Comparison of ENCODE assay signal across 11 cellular contexts in genomic region chr9:113858282-113858681, GRCh38. TPM values are rescaled to one million over a fixed set of nuclear protein-coding genes. Genes with fewer than 3 reads are reported as not detected.
A peak's percentile ranks its signal among the peaks of the same experiment; 100 is the strongest.
DNase-seq lines count a peak whose midpoint lies in the region; ATAC-seq and TF ChIP-seq lines count a peak whose summit lies in the region.
"Had no signal": no experiment of that assay in that cellular context is flagged by ENCODE, and none has a peak within 500 bp of the region (broad histone marks: within the 10 kb centered on the region; RNA-seq: fewer than 3 reads in every experiment).

No MANE protein-coding gene starts in this region.

- H3K36me3 ChIP-seq in OCI-LY3 (replicated peaks; ENCODE audit: low read depth, low read length) (no peaks in the 10 kb centered on the region), smooth muscle cell (ENCODE audit: low read depth) (no peaks in the 10 kb centered on the region), testis (ENCODE audit: low read depth, missing control alignments) (no peaks in the 10 kb centered on the region), tibial nerve (no peaks in the 10 kb centered on the region)
- H3K36me3 ChIP-seq: BLaER1 had no signal

- intact Hi-C loops in testis (cut with DNase I; ENCODE audit: low total_unique reads), result no loop called here

- H2AFZ ChIP-seq in OCI-LY3 (ENCODE audit: low read depth, low read length) (peak overlapping the region; percentile 17; the same call in 1 of the 2 replicates), smooth muscle cell (ENCODE audit: low read depth) (peak overlapping the region; percentile 55)

- H3K4me3 ChIP-seq in OCI-LY3 (ENCODE audit: low read length), result no peak overlapping the region
- H3K4me3 ChIP-seq in smooth muscle cell, result no peak overlapping the region
- H3K4me3 ChIP-seq in testis, result no peak overlapping the region
- no peak overlapping the region for H3K4me3 ChIP-seq in tibial nerve
- H3K4me3 ChIP-seq: BLaER1 had no signal

- H3K27me3 ChIP-seq in OCI-LY3 (ENCODE audit: low read depth, low read length), result no peaks in the 10 kb centered on the region; the same call in 1 of the 2 replicates
- peaks cover 9% of the 10 kb centered on the region for H3K27me3 ChIP-seq in smooth muscle cell (ENCODE audit: low read depth)
- H3K27me3 ChIP-seq in testis, result no peaks in the 10 kb centered on the region
- H3K27me3 ChIP-seq in tibial nerve, result no peaks in the 10 kb centered on the region
- H3K27me3 ChIP-seq: BLaER1 had no signal

- H3K9ac ChIP-seq in OCI-LY3 (ENCODE audit: low read length) (no peak overlapping the region), smooth muscle cell (ENCODE audit: low read depth) (no peak overlapping the region)
- H3K9ac ChIP-seq: BLaER1 had no signal

- peaks cover 19% of the 10 kb centered on the region for H3K4me1 ChIP-seq in OCI-LY3 (ENCODE audit: low read length)
- no peaks in the 10 kb centered on the region for H3K4me1 ChIP-seq in smooth muscle cell (ENCODE audit: low read depth)
- no peaks in the 10 kb centered on the region for H3K4me1 ChIP-seq in testis
- peaks cover 0 to 6% (median 0%) of the 10 kb centered on the region in 4 donors for H3K4me1 ChIP-seq in tibial nerve
- H3K4me1 ChIP-seq: BLaER1 had no signal

- H3K79me2 ChIP-seq in OCI-LY3 (ENCODE audit: low read length), result no peaks in the 10 kb centered on the region
- no peaks in the 10 kb centered on the region for H3K79me2 ChIP-seq in smooth muscle cell (ENCODE audit: low read depth)

- TF ChIP-seq CTCF in OCI-LY3 (IDR thresholded peaks at IDR 0.05; ENCODE audit: low read depth, low read length) (no peak), smooth muscle cell (IDR thresholded peaks at IDR 0.05; ENCODE audit: borderline replicate concordance, insufficient read depth, poor library complexity, severe bottlenecking) (no peak), testis (IDR thresholded peaks at IDR 0.05) (no peak), tibial nerve (IDR thresholded peaks at IDR 0.05) (no peak)

- ATAC-seq in GM18867 (IDR thresholded peaks at IDR 0.05; ENCODE audit: unreplicated experiment) (peak; percentile 32), GM21786 (IDR thresholded peaks at IDR 0.05; ENCODE audit: unreplicated experiment) (peak; percentile 20), HG03457 (IDR thresholded peaks at IDR 0.05; ENCODE audit: unreplicated experiment) (no peak)

- TF ChIP-seq EP300 in tibial nerve (IDR thresholded peaks at IDR 0.05), result no peak

- TF ChIP-seq POLR2A in testis (IDR thresholded peaks at IDR 0.05) (no peak), tibial nerve (IDR thresholded peaks at IDR 0.05) (no peak)

- DNase-seq in smooth muscle cell (lab: John Stamatoyannopoulos, UW; ENCODE audit: unreplicated experiment) (no peak), testis (no peak), tibial nerve (ENCODE audit: low spot score in 2 of 2) (no peak)
- DNase-seq: NCI-H1048, NCI-H2227 treated with DMSO at 0.1 percent for 48 hours, NCI-H524 treated with DMSO at 0.1 percent for 48 hours had no signal

- no peaks in the 10 kb centered on the region for H4K20me1 ChIP-seq in OCI-LY3 (ENCODE audit: insufficient read depth, low read length)
- no peaks in the 10 kb centered on the region for H4K20me1 ChIP-seq in smooth muscle cell (ENCODE audit: low read depth)
- H4K20me1 ChIP-seq: BLaER1 had no signal

- 0 out of 2 replicates have a peak, but pooled peaks cover 1% of the 10 kb centered on the region for H3K9me3 ChIP-seq in OCI-LY3 (ENCODE audit: insufficient read depth, low read length)
- no peaks in the 10 kb centered on the region for H3K9me3 ChIP-seq in smooth muscle cell (replicated peaks; ENCODE audit: low read depth)
- H3K9me3 ChIP-seq in testis, result no peaks in the 10 kb centered on the region
- H3K9me3 ChIP-seq in tibial nerve, result no peaks in the 10 kb centered on the region

- 82% methylated on average over 1 of the region's 1 CpG for WGBS in smooth muscle cell (ENCODE audit: low lambda C conversion rate)
- WGBS in testis, 2 donors, result 88% methylated on average over 1 of the region's 1 CpG
- WGBS in tibial nerve, 2 donors, result 59 to 67% methylated on average over 1 of the region's 1 CpG

- H3K27ac ChIP-seq in OCI-LY3 (ENCODE audit: low read length) (peak overlapping the region; percentile 37; the same call in 1 of the 2 replicates), smooth muscle cell (ENCODE audit: low read depth) (no peak overlapping the region), testis (no peak overlapping the region), tibial nerve (peak overlapping the region in 1 of 4 donors; percentile 22)
- H3K27ac ChIP-seq: BLaER1 had no signal

- H3K4me2 ChIP-seq in OCI-LY3 (ENCODE audit: low read length), result peak overlapping the region; percentile 57
- H3K4me2 ChIP-seq in smooth muscle cell, result no peak overlapping the region
- H3K4me2 ChIP-seq: BLaER1 had no signal

- no peaks in the 10 kb centered on the region for H3F3A ChIP-seq in smooth muscle cell (ENCODE audit: low read depth)

RNA-seq across cellular contexts. Expression of gene ZNF618, which starts 17.8 kb away (rescaled TPM):
- total RNA-seq in smooth muscle cell, result 7.7 and 9.9 TPM in 2 replicates
- 17.4 and 19.5 TPM in 2 replicates for polyA plus RNA-seq in smooth muscle cell
- total RNA-seq in testis, result 10 to 100 TPM; 14.6 to 15.2 TPM
- polyA plus RNA-seq in testis (ENCODE audit: insufficient read depth, low read depth, low replicate concordance), result 6.8 TPM
- total RNA-seq in tibial nerve, result 10 to 100 TPM in 1 of 4 donors, 1 to 10 TPM in 3; 7.3 to 11.6 (median 9.0) TPM
